In the genomic region with DNA sequence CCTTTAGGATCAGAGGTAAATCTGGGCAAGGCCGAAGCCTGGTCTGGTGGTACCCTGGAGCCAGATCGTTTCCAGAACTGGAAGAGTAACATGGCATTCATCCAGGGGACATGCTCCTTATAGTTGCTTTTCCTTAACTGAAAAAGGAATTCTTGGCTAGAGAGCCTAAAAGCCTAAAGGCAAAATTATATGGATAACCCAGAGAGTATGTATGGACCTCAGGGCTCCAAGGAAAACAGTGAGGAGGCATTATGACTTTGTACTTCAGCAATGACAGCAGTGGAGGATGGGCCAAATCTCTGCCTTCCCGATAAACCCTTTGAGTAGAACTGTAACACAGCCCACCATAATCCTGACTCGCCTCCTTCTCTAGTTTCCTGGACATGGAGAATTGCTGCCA, we compare ENCODE assay signal across 18 cellular contexts. TPM values are rescaled to one million over a fixed set of nuclear protein-coding genes. Genes with fewer than 3 reads are reported as not detected.
A peak's percentile ranks its signal among the peaks of the same experiment; 100 is the strongest.
DNase-seq lines count a peak whose midpoint lies in the region; ATAC-seq, FAIRE-seq and TF ChIP-seq lines count a peak whose summit lies in the region.
"Had no signal": no experiment of that assay in that cellular context is flagged by ENCODE, and none has a peak within 500 bp of the region (broad histone marks: within the 10 kb centered on the region; RNA-seq: fewer than 3 reads in every experiment).

No MANE protein-coding gene starts in this region.

- no peaks in the 10 kb centered on the region for H3K9me1 ChIP-seq in keratinocyte (ENCODE audit: control insufficient read depth, extremely low read depth, insufficient read depth, low read length)

- CTCF ChIA-PET in Panc1 (lab: Charles Lee) = no interaction called here

- POLR2A ChIA-PET in Panc1 (lab: Charles Lee) = no interaction called here

- FAIRE-seq in keratinocyte (lab: Jason Lieb, UNC) = no peak
- FAIRE-seq: GM19239 had no signal

- no peaks in the 10 kb centered on the region for H3K9me3 ChIP-seq in Panc1 (ENCODE audit: control insufficient read depth, insufficient read depth, low read depth, low read length)
- H3K9me3 ChIP-seq in keratinocyte (ENCODE audit: control insufficient read depth, low read depth, low read length) = no peaks in the 10 kb centered on the region
- H3K9me3 ChIP-seq in skeletal muscle tissue (ENCODE audit: control insufficient read depth in 3 of 3, low read length in 3 of 3) = no peaks in the 10 kb centered on the region

- in situ Hi-C loops in Panc1 (cut with HindIII; ENCODE audit: low pct_unique_long_range_greater_than_20kb, low sequenced_read_pairs) = no loop called here
- in situ Hi-C loops in GM13976 (cut with MboI; ENCODE audit: low sequenced_read_pairs, unreplicated experiment) = no loop called here

- H3K9ac ChIP-seq in keratinocyte (ENCODE audit: control insufficient read depth, extremely low read depth, insufficient read depth, low read length) = no peak overlapping the region
- H3K9ac ChIP-seq in skeletal muscle tissue (ENCODE audit: low read depth in 1 of 3, low read length in 3 of 3) = no peak overlapping the region
- H3K9ac ChIP-seq: BLaER1 had no signal

- H3K27me3 ChIP-seq in Panc1 (ENCODE audit: control insufficient read depth, insufficient read depth, low read length) (no peaks in the 10 kb centered on the region), keratinocyte (ENCODE audit: control insufficient read depth, extremely low read depth, insufficient read depth, low read length) (no peaks in the 10 kb centered on the region), skeletal muscle tissue (ENCODE audit: control insufficient read depth in 3 of 3, insufficient read depth in 3 of 3, low read length in 3 of 3) (no peaks in the 10 kb centered on the region)
- H3K27me3 ChIP-seq: BLaER1, foreskin keratinocyte had no signal

- peaks cover 79% of the 10 kb centered on the region for H3K79me2 ChIP-seq in keratinocyte (ENCODE audit: control insufficient read depth, insufficient read depth, low read length)

- H4K20me1 ChIP-seq in keratinocyte (ENCODE audit: control insufficient read depth, extremely low read depth, insufficient read depth, low read length) = no peaks in the 10 kb centered on the region
- H4K20me1 ChIP-seq: BLaER1 had no signal

- peaks cover 42% of the 10 kb centered on the region for H3K4me1 ChIP-seq in Panc1 (ENCODE audit: control insufficient read depth, insufficient read depth, low read length)
- H3K4me1 ChIP-seq in keratinocyte (ENCODE audit: control insufficient read depth, extremely low read depth, insufficient read depth, low read length) = peaks cover 72% of the 10 kb centered on the region
- peaks cover 16 to 38% (median 25%) of the 10 kb centered on the region in 3 donors for H3K4me1 ChIP-seq in skeletal muscle tissue (ENCODE audit: control insufficient read depth in 3 of 3, insufficient read depth in 3 of 3, low read length in 3 of 3)

- H3K36me3 ChIP-seq in Panc1 (ENCODE audit: control insufficient read depth, insufficient read depth, low read length) (no peaks in the 10 kb centered on the region), keratinocyte (ENCODE audit: control insufficient read depth in 2 of 2, extremely low read depth in 1 of 2, insufficient read depth in 2 of 2, low read length in 2 of 2) (peaks cover 2 to 4% of the 10 kb centered on the region in 2 experiments), skeletal muscle tissue (ENCODE audit: control insufficient read depth in 3 of 3, insufficient read depth in 3 of 3, low read length in 3 of 3) (no peaks in the 10 kb centered on the region)
- H3K36me3 ChIP-seq: BLaER1 had no signal

- dilution Hi-C loops in keratinocyte (cut with MboI; ENCODE audit: extremely low pct_ligation_motif_present, low sequenced_read_pairs) = no loop called here

- no peak for TF ChIP-seq CTCF in Panc1 (IDR thresholded peaks at IDR 0.05)
- TF ChIP-seq CTCF in keratinocyte (optimal IDR thresholded peaks at IDR 0.05 in 1 of 3, IDR thresholded peaks at IDR 0.05 in 1 of 3, conservative IDR thresholded peaks at IDR 0.05 in 1 of 3; ENCODE audit: extremely low read depth in 1 of 3, insufficient read depth in 2 of 3, low read length in 3 of 3) = no peak
- TF ChIP-seq CTCF in GM13976 (IDR thresholded peaks at IDR 0.05; ENCODE audit: borderline replicate concordance, control extremely low read depth, extremely low read depth, insufficient read depth, missing control alignments) = no peak

- no peak overlapping the region for H3K4me2 ChIP-seq in keratinocyte (ENCODE audit: control insufficient read depth, extremely low read depth, insufficient read depth, low read depth, low read length)
- H3K4me2 ChIP-seq: BLaER1 had no signal

- H2AFZ ChIP-seq in keratinocyte (ENCODE audit: control insufficient read depth, low read length) = no peak overlapping the region

- intact Hi-C loops in Panc1 (cut with micrococcal nuclease; ENCODE audit: unreplicated experiment) = loop anchor here (2.0 kb wide), 1 partner anchor 36 kb away; no protein-coding TSS in a partner anchor

- ATAC-seq in Panc1 = no peak
- ATAC-seq: activated naive CD8-positive, alpha-beta T cell treated with anti-CD3 and anti-CD28 coated beads, Interleukin-2, amount 50 U/mL, for 24 hours; foreskin keratinocyte; naive thymus-derived CD4-positive, alpha-beta T cell had no signal

- no TSS peak for BruUV-seq in Panc1 (replicated peaks; lab: Mats Ljungman, UMichigan)

- DNase-seq in EH (ENCODE audit: low read depth) (peak; percentile 53), Panc1 (ENCODE audit: low read depth, low spot score) (no peak), keratinocyte (ENCODE audit: low read depth, low spot score) (no peak), GM13976 (ENCODE audit: low spot score) (no peak), AG08396 (ENCODE audit: low spot score) (no peak), activated T-cell treated with anti-CD3 and anti-CD28 coated beads for 4 hours (no peak), activated gamma-delta T cell treated with Interleukin-2 at 50 U/mL for 16 hours (no peak)
- DNase-seq: activated CD4-positive, alpha-beta T cell treated with anti-CD3 and anti-CD28 coated beads, Interleukin-2, amount 10 ng/mL, durations not matched to agents 7 days and 5 days; activated naive CD8-positive, alpha-beta T cell treated with anti-CD3 and anti-CD28 coated beads, Interleukin-2, amount 50 U/mL, for 24 hours; caudate nucleus; foreskin keratinocyte; naive thymus-derived CD4-positive, alpha-beta T cell; NCI-H2029 treated with DMSO at 0.1 percent for 48 hours; NCI-H510A; stimulated activated CD4-positive, alpha-beta T cell treated with anti-CD3 and anti-CD28 coated beads, Interleukin-1b, Interleukin-23, amount 100 ng/mL, for 48 hours had no signal

- H3K27ac ChIP-seq in Panc1 (ENCODE audit: low read length) (peak overlapping the region; percentile 51), keratinocyte (ENCODE audit: control insufficient read depth, insufficient read depth, low read length) (peak overlapping the region; percentile 43), skeletal muscle tissue (ENCODE audit: low read depth, low read length) (peak overlapping the region; percentile 68)
- H3K27ac ChIP-seq: BLaER1, foreskin keratinocyte had no signal

- H3K4me3 ChIP-seq in Panc1 (ENCODE audit: low read depth in 2 of 2, low read length in 2 of 2) = peak overlapping the region in 1 of 2 experiments; percentile 4; a peak in 1 of 4 replicates
- no peak overlapping the region for H3K4me3 ChIP-seq in keratinocyte (ENCODE audit: control insufficient read depth in 2 of 3, extremely low read depth in 1 of 3, insufficient read depth in 2 of 3, low read depth in 1 of 3, low read length in 3 of 3)
- H3K4me3 ChIP-seq in skeletal muscle tissue (ENCODE audit: low read length in 3 of 3) = no peak overlapping the region
- H3K4me3 ChIP-seq: BLaER1 had no signal

RNA-seq across cellular contexts. Expression of a gene that starts 29.3 kb away (rescaled TPM):
- total RNA-seq in Panc1 (2021; ENCODE audit: unreplicated experiment) (11.6 TPM), skeletal muscle tissue (12.5 TPM)
- 1.6 TPM for polyA plus RNA-seq in Panc1 (2012; ENCODE audit: insufficient read length)
- polyA plus RNA-seq in keratinocyte = 7.1 to 22.0 TPM (median 17.7 TPM) in 3 replicates
- polyA plus RNA-seq in keratinocyte (2011; ENCODE audit: low read depth) = 2.6 TPM
- polyA plus RNA-seq in keratinocyte (2011; cell fraction: cytosol; rRNA removed) = 8.0 and 12.3 TPM in 2 replicates
- 6.6 and 7.7 TPM in 2 replicates for polyA plus RNA-seq in keratinocyte (2011; cell fraction: nucleus; rRNA removed)
- 2.5 and 24.4 TPM in 2 replicates for polyA plus RNA-seq in keratinocyte (2012; ENCODE audit: low replicate concordance)
- 6.2 to 21.2 TPM (median 11.5 TPM) in 3 replicates for polyA minus RNA-seq in keratinocyte
- 11.3 TPM for polyA minus RNA-seq in keratinocyte (2011; cell fraction: cytosol; rRNA and poly(A)+ RNA removed)
- 10.1 and 18.2 TPM in 2 replicates for polyA minus RNA-seq in keratinocyte (2011; cell fraction: nucleus; rRNA and poly(A)+ RNA removed)
